Comparison of ENCODE assay signal across 15 cellular contexts in the genomic region with DNA sequence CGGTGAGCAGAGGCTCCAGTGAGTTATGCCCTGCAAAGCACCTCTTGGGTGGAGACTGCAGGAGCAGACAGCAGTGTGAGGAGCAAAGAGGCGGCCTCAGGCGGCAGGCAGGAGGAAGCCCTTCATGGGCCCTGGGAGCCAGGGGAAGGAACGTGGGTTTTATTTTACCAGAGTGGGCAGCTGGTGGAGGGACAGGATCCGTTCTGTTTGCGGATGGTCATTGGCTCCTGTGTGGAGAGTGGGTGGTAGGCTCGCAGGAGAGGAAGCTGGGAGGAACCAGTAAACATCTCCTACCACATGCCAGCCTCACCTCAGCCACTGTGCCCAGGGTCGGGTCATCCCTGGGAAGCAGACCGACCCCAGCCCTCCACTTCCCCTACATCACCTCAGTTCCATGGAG.
"Had no signal": no experiment of that assay in that cellular context is flagged by ENCODE, and none has a peak within 500 bp of the region (broad histone marks: within the 10 kb centered on the region; RNA-seq: fewer than 3 reads in every experiment).

No MANE protein-coding gene starts in this region.

- H3K27me3 ChIP-seq: ascending aorta, hepatocyte, right atrium auricular region, stomach had no signal

- H3K9me3 ChIP-seq: ascending aorta, prostate gland, right atrium auricular region, SK-N-SH, stomach, thoracic aorta had no signal

- DNase-seq: activated B cell treated with CpG ODN at 0.5 μM for 24 hours; activated CD4-positive, alpha-beta T cell treated with anti-CD3 and anti-CD28 coated beads for 4 hours; activated naive CD4-positive, alpha-beta T cell treated with Interleukin-2 at 50 U/mL for 16 hours; effector CD8-positive, alpha-beta T cell; foreskin fibroblast; SK-N-SH; stimulated activated CD4-positive, alpha-beta T cell treated with anti-CD3 and anti-CD28 coated beads, Interleukin-2, amount 100 ng/mL, for 24 hours; stomach had no signal

- H3K4me1 Mint-ChIP-seq: activated B cell treated with CpG ODN at 0.5 μM for 24 hours had no signal

- H3K27ac Mint-ChIP-seq: activated B cell treated with CpG ODN at 0.5 μM for 24 hours; activated T-helper 2 cell treated with anti-CD3 and anti-CD28 coated beads, Interferon-gamma antibody, Interleukin-2, Interleukin-4, amounts not matched to agents 10 μg/mL and 5 μg/mL and 100 μg/mL, durations not matched to agents 14 hours and 24 hours and 36 hours had no signal

- H3K4me3 Mint-ChIP-seq: activated B cell treated with CpG ODN at 0.5 μM for 24 hours; natural killer cell treated with Interleukin-12 subunit alpha and Interleukin-12 subunit beta and Interleukin-15 and Interleukin-18, amount 100 ng/mL, for 72 hours had no signal

- H3K4me3 ChIP-seq: ascending aorta, hepatocyte, prostate gland, right atrium auricular region, stomach, thoracic aorta had no signal

- H3K27ac ChIP-seq: ascending aorta, hepatocyte, prostate gland, right atrium auricular region, stomach, thoracic aorta had no signal

- H3K9me3 Mint-ChIP-seq: activated B cell treated with CpG ODN at 0.5 μM for 24 hours; activated T-helper 2 cell treated with anti-CD3 and anti-CD28 coated beads, Interferon-gamma antibody, Interleukin-2, Interleukin-4, amounts not matched to agents 10 μg/mL and 5 μg/mL and 100 μg/mL, durations not matched to agents 14 hours and 24 hours and 36 hours; natural killer cell treated with Interleukin-12 subunit alpha and Interleukin-12 subunit beta and Interleukin-15 and Interleukin-18, amount 100 ng/mL, for 72 hours had no signal

- H3K27me3 Mint-ChIP-seq: activated B cell treated with CpG ODN at 0.5 μM for 24 hours; natural killer cell treated with Interleukin-12 subunit alpha and Interleukin-12 subunit beta and Interleukin-15 and Interleukin-18, amount 100 ng/mL, for 72 hours had no signal

- H3K4me1 ChIP-seq: ascending aorta, prostate gland, right atrium auricular region, stomach had no signal
